ENCODE assay signal across 1 cellular context in the genomic region with DNA sequence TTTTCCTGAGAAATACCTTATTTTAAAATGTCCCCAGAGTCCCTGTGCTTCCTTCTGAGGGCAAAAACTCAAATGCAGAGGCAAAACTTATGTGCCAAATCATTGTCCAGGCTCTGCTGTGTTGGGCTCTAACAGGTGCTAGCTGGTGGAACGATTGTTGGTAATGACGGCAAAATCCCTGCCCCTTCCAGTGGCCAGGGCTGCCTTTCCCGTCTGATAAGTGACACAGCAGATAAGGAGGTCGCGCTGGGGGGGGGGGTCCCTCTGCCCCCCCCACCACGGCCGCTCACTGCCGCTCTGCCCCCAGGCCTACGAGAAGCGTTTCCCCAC.
TF ChIP-seq lines count a peak whose summit lies in the region.

No MANE protein-coding gene starts in this region.

TF ChIP-seq in IMR-90, 13 proteins besides CTCF, POLR2A, EP300 and RAD21 (continued from another document):
- TF ChIP-seq, protein P1, sequence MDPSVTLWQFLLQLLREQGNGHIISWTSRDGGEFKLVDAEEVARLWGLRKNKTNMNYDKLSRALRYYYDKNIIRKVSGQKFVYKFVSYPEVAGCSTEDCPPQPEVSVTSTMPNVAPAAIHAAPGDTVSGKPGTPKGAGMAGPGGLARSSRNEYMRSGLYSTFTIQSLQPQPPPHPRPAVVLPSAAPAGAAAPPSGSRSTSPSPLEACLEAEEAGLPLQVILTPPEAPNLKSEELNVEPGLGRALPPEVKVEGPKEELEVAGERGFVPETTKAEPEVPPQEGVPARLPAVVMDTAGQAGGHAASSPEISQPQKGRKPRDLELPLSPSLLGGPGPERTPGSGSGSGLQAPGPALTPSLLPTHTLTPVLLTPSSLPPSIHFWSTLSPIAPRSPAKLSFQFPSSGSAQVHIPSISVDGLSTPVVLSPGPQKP (IDR thresholded peaks at IDR 0.05; ENCODE audit: borderline replicate concordance, low read depth, low read length), result no peak
- no peak for TF ChIP-seq CHD1 (IDR thresholded peaks at IDR 0.05; ENCODE audit: low read depth, low read length)
- no peak for TF ChIP-seq CEBPB (IDR thresholded peaks at IDR 0.05; ENCODE audit: low read depth, low read length)
- TF ChIP-seq NFE2L2 (IDR thresholded peaks at IDR 0.05; ENCODE audit: low read depth, low read length), result no peak
- no peak for TF ChIP-seq RFX5 (IDR thresholded peaks at IDR 0.05; ENCODE audit: low read depth, low read length)
- no peak for TF ChIP-seq MAFK (IDR thresholded peaks at IDR 0.05; ENCODE audit: low read depth, low read length)
- TF ChIP-seq FOS (IDR thresholded peaks at IDR 0.05; ENCODE audit: low read depth, low read length), result no peak
- TF ChIP-seq, protein P2, sequence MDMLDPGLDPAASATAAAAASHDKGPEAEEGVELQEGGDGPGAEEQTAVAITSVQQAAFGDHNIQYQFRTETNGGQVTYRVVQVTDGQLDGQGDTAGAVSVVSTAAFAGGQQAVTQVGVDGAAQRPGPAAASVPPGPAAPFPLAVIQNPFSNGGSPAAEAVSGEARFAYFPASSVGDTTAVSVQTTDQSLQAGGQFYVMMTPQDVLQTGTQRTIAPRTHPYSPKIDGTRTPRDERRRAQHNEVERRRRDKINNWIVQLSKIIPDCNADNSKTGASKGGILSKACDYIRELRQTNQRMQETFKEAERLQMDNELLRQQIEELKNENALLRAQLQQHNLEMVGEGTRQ (IDR thresholded peaks at IDR 0.05; ENCODE audit: low read depth, low read length), result no peak
- TF ChIP-seq RCOR1 (IDR thresholded peaks at IDR 0.05; ENCODE audit: insufficient replicate concordance, low read length), result no peak
- no peak for TF ChIP-seq MXI1 (IDR thresholded peaks at IDR 0.05; ENCODE audit: borderline replicate concordance, low read depth, low read length)
TF ChIP-seq in IMR-90: peak in this region for 0.
